10 cellular contexts compared by ENCODE assay signal in the genomic region with DNA sequence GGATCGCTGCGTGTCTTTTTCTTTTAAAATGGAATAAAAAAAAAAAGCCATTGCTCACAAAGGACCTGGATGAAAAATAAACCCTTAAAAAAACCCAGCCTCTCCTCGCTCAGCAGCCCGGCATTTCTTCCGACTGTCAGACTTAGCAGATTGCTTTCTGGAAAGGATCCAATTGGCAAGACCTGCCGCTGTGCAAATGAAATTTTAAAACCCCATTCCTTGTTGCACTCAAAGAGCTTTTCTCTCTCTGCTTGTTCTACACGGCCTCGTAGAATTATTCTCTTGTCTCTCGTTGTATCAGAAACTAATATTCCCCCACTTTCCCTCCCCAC.
DNase-seq lines count a peak whose midpoint lies in the region; ATAC-seq, FAIRE-seq and TF ChIP-seq lines count a peak whose summit lies in the region.
"Had no signal": no experiment of that assay in that cellular context is flagged by ENCODE, and none has a peak within 500 bp of the region (broad histone marks: within the 10 kb centered on the region; RNA-seq: fewer than 3 reads in every experiment).

No MANE protein-coding gene starts in this region.

- no peak overlapping the region for H2AK5ac ChIP-seq in mesenchymal stem cell (ENCODE audit: low read length, severe bottlenecking)

- FAIRE-seq in HepG2 (lab: Jason Lieb, UNC) = no peak

- no peaks in the 10 kb centered on the region for H3K79me2 ChIP-seq in HepG2 (ENCODE audit: insufficient read depth, low read length)

- H2BK120ac ChIP-seq in mesenchymal stem cell (ENCODE audit: low read depth, low read length) = no peak overlapping the region

- DNase-seq in right lobe of liver (no peak), HepG2 (ENCODE audit: low spot score) (no peak), astrocyte of the spinal cord (ENCODE audit: low read depth, low spot score) (peak; percentile 2), mesenchymal stem cell (no peak), uterus (peak; percentile 32 to 52), GM10248 (ENCODE audit: extremely low spot score) (no peak), midbrain (lab: John Stamatoyannopoulos, UW) (no peak), GM03348 (ENCODE audit: low spot score) (no peak)
- DNase-seq: activated naive CD4-positive, alpha-beta T cell treated with anti-CD3 and anti-CD28 coated beads, Interleukin-2, amount 10 ng/mL, durations not matched to agents 7 days and 5 days; NCI-H146 had no signal

- no peaks in the 10 kb centered on the region for H3K36me3 ChIP-seq in right lobe of liver
- H3K36me3 ChIP-seq in HepG2 (replicated peaks in 1 of 2; ENCODE audit: control insufficient read depth in 1 of 2, insufficient read depth in 2 of 2, low read length in 2 of 2) = no peaks in the 10 kb centered on the region
- no peaks in the 10 kb centered on the region for H3K36me3 ChIP-seq in mesenchymal stem cell (ENCODE audit: control insufficient read depth in 1 of 2, insufficient read depth in 2 of 2, low read depth in 1 of 2, low read length in 2 of 2)
- H3K36me3 ChIP-seq in uterus = no peaks in the 10 kb centered on the region

- H3K9ac ChIP-seq in HepG2 (ENCODE audit: insufficient read depth, low read depth, low read length) (no peak overlapping the region), mesenchymal stem cell (ENCODE audit: low read length) (peak overlapping the region; percentile 36)

- CTCF ChIA-PET in HepG2 (lab: Yijun Ruan, JAX; ENCODE audit: low intra/inter-chr PET ratio, low total read pairs) = no interaction called here
- CTCF ChIA-PET in GM10248 (lab: Yijun Ruan, JAX) = no interaction called here

- TF ChIP-seq POLR2A in right lobe of liver (IDR thresholded peaks at IDR 0.05) (no peak), HepG2 (IDR thresholded peaks at IDR 0.05; ENCODE audit: insufficient read depth in 1 of 2, low read depth in 2 of 2, low read length in 2 of 2) (no peak), uterus (IDR thresholded peaks at IDR 0.05) (no peak)

- H2BK5ac ChIP-seq in mesenchymal stem cell (ENCODE audit: low read depth, low read length, poor library complexity, severe bottlenecking) = no peak overlapping the region

- no peaks in the 10 kb centered on the region for H4K20me1 ChIP-seq in HepG2 (ENCODE audit: insufficient read depth, low read length)

- POLR2A ChIA-PET in HepG2 (lab: Yijun Ruan, JAX) = no interaction called here
- POLR2A ChIA-PET in GM10248 (lab: Yijun Ruan, JAX) = no interaction called here

- H3K4me2 ChIP-seq in HepG2 (ENCODE audit: low read depth, low read length) (no peak overlapping the region), mesenchymal stem cell (ENCODE audit: low read length, poor library complexity, severe bottlenecking) (no peak overlapping the region)

- in situ Hi-C loops in HepG2 (cut with HindIII; ENCODE audit: extremely low pct_ligation_motif_present, low pct_unique_long_range_greater_than_20kb) = loop anchor here (10.0 kb wide), 1 partner anchor 64 kb away; no protein-coding TSS in a partner anchor
- in situ Hi-C loops in astrocyte of the spinal cord (cut with HindIII; ENCODE audit: low sequenced_read_pairs) = no loop called here

- 41% methylated on average over 8 of the region's 9 CpGs for WGBS in right lobe of liver (ENCODE audit: insufficient coverage, low coverage, low lambda C conversion rate, missing lambda C conversion rate)
- WGBS in HepG2 (ENCODE audit: low lambda C conversion rate) = 58% methylated on average over 9 of the region's 9 CpGs
- 67% methylated on average over 9 of the region's 9 CpGs for WGBS in mesenchymal stem cell

- no peak overlapping the region for H3K4ac ChIP-seq in mesenchymal stem cell (ENCODE audit: low read depth in 1 of 2, low read length in 2 of 2)

- no peak overlapping the region for H3K18ac ChIP-seq in mesenchymal stem cell (ENCODE audit: low read depth in 1 of 2, low read length in 2 of 2)

- H3K4me1 ChIP-seq in right lobe of liver (no peaks in the 10 kb centered on the region), HepG2 (ENCODE audit: insufficient read depth, low read length) (no peaks in the 10 kb centered on the region), mesenchymal stem cell (ENCODE audit: control insufficient read depth, insufficient read depth, low read depth, low read length) (no peaks in the 10 kb centered on the region), uterus (no peaks in the 10 kb centered on the region)

- no peak overlapping the region for H2BK12ac ChIP-seq in mesenchymal stem cell (ENCODE audit: low read length in 2 of 2)

- TF ChIP-seq RAD21 in HepG2 (CRISPR knock-in tag; IDR thresholded peaks at IDR 0.05) = no peak

- no peak overlapping the region for H3K23ac ChIP-seq in mesenchymal stem cell (ENCODE audit: low read length in 2 of 2)

- TF ChIP-seq EP300 in HepG2 (IDR thresholded peaks at IDR 0.05; ENCODE audit: low read depth in 2 of 2, low read length in 2 of 2) (no peak), HepG2 (CRISPR knock-in tag; IDR thresholded peaks at IDR 0.05; ENCODE audit: borderline replicate concordance) (no peak)

- H3K9me3 ChIP-seq in right lobe of liver = no peaks in the 10 kb centered on the region
- H3K9me3 ChIP-seq in HepG2 (ENCODE audit: low read length) = no peaks in the 10 kb centered on the region
- peaks cover 13% of the 10 kb centered on the region for H3K9me3 ChIP-seq in mesenchymal stem cell (ENCODE audit: control insufficient read depth, low read length)
- no peaks in the 10 kb centered on the region for H3K9me3 ChIP-seq in uterus

- no peak overlapping the region for H2AFZ ChIP-seq in HepG2 (ENCODE audit: low read length)
- H2AFZ ChIP-seq in mesenchymal stem cell (ENCODE audit: low read depth, low read length) = no peak overlapping the region

- ATAC-seq in right lobe of liver (peak; percentile 16 to 57 (median 46)), HepG2 (no peak)

- intact Hi-C loops in right lobe of liver (cut with DNase I) (no loop called here), HepG2 (cut with micrococcal nuclease; ENCODE audit: unreplicated experiment) (no loop called here), uterus (cut with DNase I; ENCODE audit: low total_unique reads) (no loop called here)

- H3K4me3 ChIP-seq in right lobe of liver (no peak overlapping the region), HepG2 (replicated peaks in 1 of 3; ENCODE audit: insufficient read depth in 1 of 3, low read depth in 2 of 3, low read length in 3 of 3) (no peak overlapping the region), astrocyte of the spinal cord (ENCODE audit: low read depth, low read length) (no peak overlapping the region), mesenchymal stem cell (ENCODE audit: insufficient read depth in 1 of 2, low read depth in 1 of 2, low read length in 2 of 2) (peak overlapping the region in 1 of 2 experiments; percentile 37), uterus (no peak overlapping the region)

- no peak overlapping the region for H4K8ac ChIP-seq in mesenchymal stem cell (ENCODE audit: low read length)

- TF ChIP-seq CTCF in right lobe of liver (IDR thresholded peaks at IDR 0.05) (no peak), HepG2 (CRISPR knock-in tag; IDR thresholded peaks at IDR 0.05) (no peak), astrocyte of the spinal cord (IDR thresholded peaks at IDR 0.05; ENCODE audit: low read depth, low read length) (no peak), uterus (IDR thresholded peaks at IDR 0.05) (no peak), GM10248 (IDR thresholded peaks at IDR 0.05; ENCODE audit: control extremely low read depth, extremely low read depth, low read depth, missing control alignments) (no peak)

- H3K27me3 ChIP-seq in right lobe of liver = no peaks in the 10 kb centered on the region
- no peaks in the 10 kb centered on the region for H3K27me3 ChIP-seq in HepG2 (ENCODE audit: control insufficient read depth in 1 of 2, insufficient read depth in 2 of 2, low read length in 2 of 2)
- H3K27me3 ChIP-seq in mesenchymal stem cell (ENCODE audit: control insufficient read depth in 1 of 2, insufficient read depth in 1 of 2, low read length in 2 of 2) = peaks cover 3 to 44% of the 10 kb centered on the region in 2 experiments
- no peaks in the 10 kb centered on the region for H3K27me3 ChIP-seq in uterus

- no TSS peak for BruUV-seq in HepG2 (replicated peaks; lab: Mats Ljungman, UMichigan)

- H4K91ac ChIP-seq in mesenchymal stem cell (ENCODE audit: low read length) = no peak overlapping the region

- H3K27ac ChIP-seq in right lobe of liver = no peak overlapping the region
- H3K27ac ChIP-seq in HepG2 (ENCODE audit: extremely low read length, insufficient read depth, low read length) = no peak overlapping the region
- no peak overlapping the region for H3K27ac ChIP-seq in mesenchymal stem cell (ENCODE audit: low read length, poor library complexity, severe bottlenecking)
- peak overlapping the region in 1 of 2 donors; percentile 15 for H3K27ac ChIP-seq in uterus

- no peaks in the 10 kb centered on the region for H3K79me1 ChIP-seq in mesenchymal stem cell (replicated peaks; ENCODE audit: low read length, poor library complexity, severe bottlenecking)

- no peak overlapping the region for H3K14ac ChIP-seq in mesenchymal stem cell (ENCODE audit: low read length in 2 of 2)

- no peak overlapping the region for H2BK15ac ChIP-seq in mesenchymal stem cell (ENCODE audit: low read depth, poor library complexity, severe bottlenecking)

TF ChIP-seq in HepG2, 621 proteins besides CTCF, POLR2A, EP300 and RAD21 (continues in another document):
- TF ChIP-seq KAT7 (CRISPR knock-in tag; IDR thresholded peaks at IDR 0.05; ENCODE audit: borderline replicate concordance) (no peak), ZBTB7B (CRISPR knock-in tag; IDR thresholded peaks at IDR 0.05) (no peak), ZNF597 (CRISPR knock-in tag; IDR thresholded peaks at IDR 0.05) (no peak), GRHL1 (CRISPR knock-in tag; conservative IDR thresholded peaks at IDR 0.05) (no peak)

Comparison
In these comparisons a context has a peak if more than half of its experiments do, and no peak if none do; other contexts are left out.
1. DNase-seq: peak in astrocyte of the spinal cord (single experiment) and uterus (2 of 2); none in right lobe of liver (0 of 3), HepG2 (single experiment), mesenchymal stem cell (single experiment), GM10248 (single experiment), midbrain (single experiment) and GM03348 (single experiment).